25 cellular contexts compared by ENCODE assay signal in genomic region chr10:96616961-96617360, GRCh38.
"Had no signal": no experiment of that assay in that cellular context is flagged by ENCODE, and none has a peak within 500 bp of the region (broad histone marks: within the 10 kb centered on the region; RNA-seq: fewer than 3 reads in every experiment).

No MANE protein-coding gene starts in this region.

- H3K4me1 Mint-ChIP-seq: activated B cell treated with CpG ODN at 0.5 μM for 24 hours; activated CD4-positive, alpha-beta T cell treated with anti-CD3 and anti-CD28 coated beads for 36 hours; activated CD8-positive, alpha-beta memory T cell treated with anti-CD3 and anti-CD28 coated beads, Interleukin-2, amount 10 ng/mL, durations not matched to agents 7 days and 5 days; activated naive CD4-positive, alpha-beta T cell treated with anti-CD3 and anti-CD28 coated beads, Interleukin-2, amount 50 U/mL, for 24 hours; activated naive CD8-positive, alpha-beta T cell treated with anti-CD3 and anti-CD28 coated beads, Interleukin-2, amount 50 U/mL, for 24 hours had no signal

- ATAC-seq: activated CD4-positive, alpha-beta T cell treated with anti-CD3 and anti-CD28 coated beads for 36 hours; activated CD8-positive, alpha-beta memory T cell treated with anti-CD3 and anti-CD28 coated beads, Interleukin-2, amount 10 ng/mL, durations not matched to agents 7 days and 5 days; activated CD8-positive, alpha-beta T cell treated with anti-CD3 and anti-CD28 coated beads, Interleukin-2, amount 10 ng/mL, durations not matched to agents 7 days and 5 days; activated naive CD8-positive, alpha-beta T cell treated with anti-CD3 and anti-CD28 coated beads, Interleukin-2, amount 50 U/mL, for 24 hours; T-helper 17 cell had no signal

- H3K4me3 Mint-ChIP-seq: activated B cell treated with CpG ODN at 0.5 μM for 24 hours; activated CD4-positive, alpha-beta T cell treated with anti-CD3 and anti-CD28 coated beads for 36 hours; activated CD8-positive, alpha-beta memory T cell treated with anti-CD3 and anti-CD28 coated beads, Interleukin-2, amount 10 ng/mL, durations not matched to agents 7 days and 5 days; activated CD8-positive, alpha-beta T cell treated with anti-CD3 and anti-CD28 coated beads, Interleukin-2, amount 10 ng/mL, durations not matched to agents 7 days and 5 days; activated naive CD4-positive, alpha-beta T cell treated with anti-CD3 and anti-CD28 coated beads, Interleukin-2, amount 50 U/mL, for 24 hours; activated naive CD8-positive, alpha-beta T cell treated with anti-CD3 and anti-CD28 coated beads, Interleukin-2, amount 50 U/mL, for 24 hours; dendritic cell treated with granulocyte-macrophage colony-stimulating factor and Interleukin-4, amounts not matched to agents 40 ng/mL and 50 ng/mL, for 4 days; mesothelial cell of epicardium; naive B cell; neural progenitor cell; T-helper 17 cell had no signal

- H3K27me3 Mint-ChIP-seq: activated B cell treated with CpG ODN at 0.5 μM for 24 hours; activated CD4-positive, alpha-beta T cell treated with anti-CD3 and anti-CD28 coated beads for 36 hours; activated CD8-positive, alpha-beta memory T cell treated with anti-CD3 and anti-CD28 coated beads, Interleukin-2, amount 10 ng/mL, durations not matched to agents 7 days and 5 days; activated naive CD4-positive, alpha-beta T cell treated with anti-CD3 and anti-CD28 coated beads, Interleukin-2, amount 50 U/mL, for 24 hours; activated naive CD8-positive, alpha-beta T cell treated with anti-CD3 and anti-CD28 coated beads, Interleukin-2, amount 50 U/mL, for 24 hours; dendritic cell treated with granulocyte-macrophage colony-stimulating factor and Interleukin-4, amounts not matched to agents 40 ng/mL and 50 ng/mL, for 4 days; naive B cell; T-helper 17 cell had no signal

- H3K27ac Mint-ChIP-seq: activated B cell treated with CpG ODN at 0.5 μM for 24 hours; activated CD4-positive, alpha-beta T cell treated with anti-CD3 and anti-CD28 coated beads for 36 hours; activated CD8-positive, alpha-beta memory T cell treated with anti-CD3 and anti-CD28 coated beads, Interleukin-2, amount 10 ng/mL, durations not matched to agents 7 days and 5 days; activated CD8-positive, alpha-beta T cell treated with anti-CD3 and anti-CD28 coated beads, Interleukin-2, amount 10 ng/mL, durations not matched to agents 7 days and 5 days; activated naive CD4-positive, alpha-beta T cell treated with anti-CD3 and anti-CD28 coated beads, Interleukin-2, amount 50 U/mL, for 24 hours; activated naive CD8-positive, alpha-beta T cell treated with anti-CD3 and anti-CD28 coated beads, Interleukin-2, amount 50 U/mL, for 24 hours; activated T-helper 2 cell treated with anti-CD3 and anti-CD28 coated beads, Interferon-gamma antibody, Interleukin-2, Interleukin-4, amounts not matched to agents 10 μg/mL and 5 μg/mL and 100 μg/mL, durations not matched to agents 14 hours and 24 hours and 36 hours; mesothelial cell of epicardium; neural progenitor cell; T-helper 17 cell had no signal

- H3K36me3 Mint-ChIP-seq: activated CD8-positive, alpha-beta memory T cell treated with anti-CD3 and anti-CD28 coated beads, Interleukin-2, amount 10 ng/mL, durations not matched to agents 7 days and 5 days; activated naive CD4-positive, alpha-beta T cell treated with anti-CD3 and anti-CD28 coated beads, Interleukin-2, amount 50 U/mL, for 24 hours; mesothelial cell of epicardium; neural progenitor cell had no signal

- H3K9me3 Mint-ChIP-seq: activated B cell treated with CpG ODN at 0.5 μM for 24 hours; activated naive CD4-positive, alpha-beta T cell treated with anti-CD3 and anti-CD28 coated beads, Interleukin-2, amount 50 U/mL, for 24 hours; activated naive CD8-positive, alpha-beta T cell treated with anti-CD3 and anti-CD28 coated beads, Interleukin-2, amount 50 U/mL, for 24 hours; activated T-helper 2 cell treated with anti-CD3 and anti-CD28 coated beads, Interferon-gamma antibody, Interleukin-2, Interleukin-4, amounts not matched to agents 10 μg/mL and 5 μg/mL and 100 μg/mL, durations not matched to agents 14 hours and 24 hours and 36 hours; dendritic cell treated with granulocyte-macrophage colony-stimulating factor and Interleukin-4, amounts not matched to agents 40 ng/mL and 50 ng/mL, for 4 days; mesothelial cell of epicardium; naive B cell; neural progenitor cell had no signal

- DNase-seq: activated B cell treated with CpG ODN at 0.5 μM for 24 hours; activated CD4-positive, alpha-beta T cell treated with anti-CD3 and anti-CD28 coated beads for 36 hours; activated CD8-positive, alpha-beta memory T cell treated with anti-CD3 and anti-CD28 coated beads, Interleukin-2, amount 10 ng/mL, durations not matched to agents 7 days and 5 days; activated CD8-positive, alpha-beta T cell treated with anti-CD3 and anti-CD28 coated beads, Interleukin-2, amount 10 ng/mL, durations not matched to agents 7 days and 5 days; activated naive CD8-positive, alpha-beta T cell treated with anti-CD3 and anti-CD28 coated beads, Interleukin-2, amount 50 U/mL, for 24 hours; activated T-cell treated with anti-CD3 and anti-CD28 coated beads, Interleukin-2, amount 50 U/mL, for 48 hours; amygdala; caudate nucleus; esophagus squamous epithelium; foreskin melanocyte; islet precursor cell; mammary epithelial cell; naive B cell; stimulated activated CD4-positive, alpha-beta T cell treated with anti-CD3 and anti-CD28 coated beads, Interleukin-1b, Interleukin-23, amount 100 ng/mL, for 48 hours; stimulated activated CD4-positive, alpha-beta T cell treated with anti-CD3 and anti-CD28 coated beads, Interleukin-4, amount 100 ng/mL, for 4 hours; stimulated activated CD8-positive, alpha-beta memory T cell treated with anti-CD3 and anti-CD28 coated beads, Interleukin-4, amount 100 ng/mL, for 48 hours; stimulated activated naive CD4-positive, alpha-beta T cell treated with Interleukin-2 at 50 U/mL for 16 hours; T-helper 17 cell; T1000; transverse colon had no signal
